31 cellular contexts compared by ENCODE assay signal in the genomic region with DNA sequence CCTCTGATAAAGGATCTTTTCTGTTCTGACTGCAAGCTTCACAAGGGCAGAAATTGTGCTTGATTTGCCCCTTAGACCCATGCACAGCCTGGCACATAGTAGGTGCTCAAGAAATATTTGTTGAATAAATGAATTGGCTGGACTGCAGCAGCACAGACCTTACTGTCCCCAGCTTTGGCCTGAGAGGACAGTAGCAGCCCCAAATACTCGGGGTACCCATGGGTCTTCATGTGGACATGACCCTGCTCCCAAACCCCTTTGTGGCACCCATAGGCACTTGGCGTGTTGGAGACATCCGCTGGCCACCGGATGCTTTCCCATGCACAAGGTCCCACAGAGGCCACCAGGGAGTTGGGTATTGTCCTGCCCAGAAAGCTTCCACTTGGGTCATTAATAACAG.
DNase-seq lines count a peak whose midpoint lies in the region; ATAC-seq and TF ChIP-seq lines count a peak whose summit lies in the region.
"Had no signal": no experiment of that assay in that cellular context is flagged by ENCODE, and none has a peak within 500 bp of the region (broad histone marks: within the 10 kb centered on the region; RNA-seq: fewer than 3 reads in every experiment).

No MANE protein-coding gene starts in this region.

- no peaks in the 10 kb centered on the region for H4K20me1 ChIP-seq in OCI-LY3 (ENCODE audit: insufficient read depth, low read length)
- H4K20me1 ChIP-seq: BLaER1; BLaER1 treated with 17β-estradiol and CSF1 and Interleukin-3, amounts not matched to agents 10 nM and 100 nM had no signal

- H3K79me2 ChIP-seq in OCI-LY3 (ENCODE audit: low read length), result no peaks in the 10 kb centered on the region

- H3K4me1 ChIP-seq in OCI-LY3 (ENCODE audit: low read length), result peaks cover 56% of the 10 kb centered on the region
- H3K4me1 ChIP-seq in tibial nerve, result no peaks in the 10 kb centered on the region
- H3K4me1 ChIP-seq: A549, BE2C, Caco-2 had no signal

- H3K4me3 ChIP-seq in OCI-LY3 (ENCODE audit: low read length) (peak overlapping the region; percentile 21), coronary artery (no peak overlapping the region), tibial nerve (no peak overlapping the region)
- H3K4me3 ChIP-seq: A549; BLaER1; BLaER1 treated with 17β-estradiol and CSF1 and Interleukin-3, amounts not matched to agents 10 nM and 100 nM had no signal

- intact Hi-C loops in cardiac septum (cut with DNase I) (no loop called here), Right ventricle myocardium superior (cut with DNase I) (no loop called here)

- ATAC-seq in Right ventricle myocardium superior (ENCODE audit: poor library complexity), result no peak
- ATAC-seq: A549; CD8-positive, alpha-beta T cell had no signal

- no peak for TF ChIP-seq POLR2A in tibial nerve (IDR thresholded peaks at IDR 0.05)

- peak overlapping the region; percentile 80 for H3K27ac ChIP-seq in OCI-LY3 (ENCODE audit: low read length)
- H3K27ac ChIP-seq in coronary artery, result no peak overlapping the region
- no peak overlapping the region for H3K27ac ChIP-seq in tibial nerve
- H3K27ac ChIP-seq: 22Rv1; A549; BLaER1; BLaER1 treated with 17β-estradiol and CSF1 and Interleukin-3, amounts not matched to agents 10 nM and 100 nM; C4-2B had no signal

- H3K27me3 ChIP-seq in OCI-LY3 (ENCODE audit: low read depth, low read length) (peaks cover 15% of the 10 kb centered on the region; the same call in 1 of the 2 replicates), tibial nerve (no peaks in the 10 kb centered on the region)
- H3K27me3 ChIP-seq: BE2C; BLaER1; BLaER1 treated with 17β-estradiol and CSF1 and Interleukin-3, amounts not matched to agents 10 nM and 100 nM had no signal

- H3K9ac ChIP-seq in OCI-LY3 (ENCODE audit: low read length), result peak overlapping the region; percentile 19; the same call in 1 of the 2 replicates
- H3K9ac ChIP-seq: BLaER1; BLaER1 treated with 17β-estradiol and CSF1 and Interleukin-3, amounts not matched to agents 10 nM and 100 nM had no signal

- no peak for TF ChIP-seq CTCF in OCI-LY3 (IDR thresholded peaks at IDR 0.05; ENCODE audit: low read depth, low read length)
- TF ChIP-seq CTCF in coronary artery (IDR thresholded peaks at IDR 0.05), result no peak
- TF ChIP-seq CTCF in tibial nerve (IDR thresholded peaks at IDR 0.05), result no peak

- DNase-seq in cardiac septum (ENCODE audit: low spot score) (peak; percentile 63), Right ventricle myocardium superior (no peak), coronary artery (ENCODE audit: low spot score) (peak; percentile 54), globus pallidus (ENCODE audit: low spot score) (no peak), tibial nerve (ENCODE audit: low spot score in 2 of 2) (no peak)
- DNase-seq: 8988T; ACHN; AML-193; BE2C; C1 segment of cervical spinal cord; Caco-2; Calu3; CD4-positive, alpha-beta memory T cell; CD4-positive, alpha-beta T cell; CD4-positive, CD25-positive, alpha-beta regulatory T cell; CD8-positive, alpha-beta memory T cell; CD8-positive, alpha-beta T cell; COR-L47; DMS 273 treated with DMSO at 0.1 percent for 48 hours; DMS153; DMS53; DMS79; DMS79 treated with DMSO at 0.1 percent for 48 hours; DND-41; EL had no signal

- H2AFZ ChIP-seq in OCI-LY3 (ENCODE audit: low read depth, low read length), result no peak overlapping the region

- WGBS in tibial nerve, 2 donors, result 88 to 91% methylated on average over 4 of the region's 4 CpGs

- no peak for TF ChIP-seq EP300 in tibial nerve (IDR thresholded peaks at IDR 0.05)

- no peaks in the 10 kb centered on the region; the same call in 1 of the 2 replicates for H3K9me3 ChIP-seq in OCI-LY3 (ENCODE audit: insufficient read depth, low read length)
- H3K9me3 ChIP-seq in tibial nerve, result no peaks in the 10 kb centered on the region
- H3K9me3 ChIP-seq: BE2C, Caco-2 had no signal

- peaks cover 7% of the 10 kb centered on the region for H3K36me3 ChIP-seq in OCI-LY3 (replicated peaks; ENCODE audit: low read depth, low read length)
- no peaks in the 10 kb centered on the region for H3K36me3 ChIP-seq in tibial nerve
- H3K36me3 ChIP-seq: BE2C; BLaER1; BLaER1 treated with 17β-estradiol and CSF1 and Interleukin-3, amounts not matched to agents 10 nM and 100 nM had no signal

- H3K4me2 ChIP-seq in OCI-LY3 (ENCODE audit: low read length), result peak overlapping the region; percentile 51
- H3K4me2 ChIP-seq: A549, BLaER1 had no signal

Comparison
In these comparisons a context has a peak if more than half of its experiments do, and no peak if none do; other contexts are left out.
1. DNase-seq: peak in cardiac septum (single experiment) and coronary artery (single experiment); none in Right ventricle myocardium superior (single experiment), globus pallidus (single experiment) and tibial nerve (0 of 2).